Comparison of ENCODE assay signal across 8 cellular contexts in genomic region chr6:26054659-26054936, GRCh38. TPM values are rescaled to one million over a fixed set of nuclear protein-coding genes. Genes with fewer than 3 reads are reported as not detected.
DNase-seq lines count a peak whose midpoint lies in the region; ATAC-seq and TF ChIP-seq lines count a peak whose summit lies in the region.

No MANE protein-coding gene starts in this region.

- H3K27ac Mint-ChIP-seq in CD4-positive, alpha-beta T cell = peak overlapping the region; percentile 96
- peak overlapping the region; percentile 98 to 99 for H3K27ac Mint-ChIP-seq in natural killer cell

- H3K36me3 Mint-ChIP-seq in CD4-positive, alpha-beta T cell (ENCODE audit: low read depth) = peaks cover 23% of the 10 kb centered on the region
- H3K36me3 Mint-ChIP-seq in natural killer cell = no peaks in the 10 kb centered on the region

- TF ChIP-seq CTCF in CD4-positive, alpha-beta T cell (IDR thresholded peaks at IDR 0.05) = no peak
- no peak for TF ChIP-seq CTCF in LNCaP clone FGC (IDR thresholded peaks at IDR 0.05; ENCODE audit: control insufficient read depth, extremely low read depth, insufficient read depth)
- TF ChIP-seq CTCF in colonic mucosa (IDR thresholded peaks at IDR 0.05) = no peak
- no peak for TF ChIP-seq CTCF in natural killer cell (IDR thresholded peaks at IDR 0.05)

- POLR2A ChIA-PET in CD4-positive, alpha-beta T cell (lab: Charles Lee) = interaction anchor here (0.7 to 6.4 kb wide), 14 partner anchors 9 to 1838 kb away, joined by 3 to 380 read pairs (median 9); partner anchors contain the start of gene HFE

- intact Hi-C loops in CD4-positive, alpha-beta T cell (cut with DNase I, micrococcal nuclease) = loop anchor here in 1 of 2 experiments (10.0 kb wide), 1 partner anchor 540 kb away; the partner anchor contains the start of gene ABT1
- intact Hi-C loops in colonic mucosa (cut with DNase I) = no loop called here
- intact Hi-C loops in natural killer cell (cut with micrococcal nuclease) = loop anchor here (2.0 kb wide), 2 partner anchors 68 to 104 kb away; a partner anchor contains a TSS

- no peaks in the 10 kb centered on the region for H3K9me3 ChIP-seq in CD4-positive, alpha-beta T cell (ENCODE audit: control insufficient read depth, low read length)
- no peaks in the 10 kb centered on the region for H3K9me3 ChIP-seq in colonic mucosa

- CTCF ChIA-PET in CD4-positive, alpha-beta T cell (lab: Charles Lee) = interaction anchor here (2.2 kb wide), 1 partner anchor 28 kb away, joined by 11 read pairs; a partner anchor contains a TSS

- H3K27me3 Mint-ChIP-seq in CD4-positive, alpha-beta T cell = no peaks in the 10 kb centered on the region
- H3K27me3 Mint-ChIP-seq in natural killer cell (ENCODE audit: low read depth in 2 of 2) = no peaks in the 10 kb centered on the region

- DNase-seq in CD4-positive, alpha-beta T cell = no peak
- DNase-seq in LNCaP clone FGC (ENCODE audit: low read depth) (no peak), colonic mucosa (no peak), natural killer cell (no peak), ACHN (no peak), OCI-M1 (lab: John Stamatoyannopoulos, UW) (no peak)

- no peaks in the 10 kb centered on the region for H3K9me3 Mint-ChIP-seq in CD4-positive, alpha-beta T cell
- no peaks in the 10 kb centered on the region for H3K9me3 Mint-ChIP-seq in natural killer cell

- no peak for ATAC-seq in CD4-positive, alpha-beta T cell (ENCODE audit: poor library complexity)
- ATAC-seq in natural killer cell (no peak), HG03280 (IDR thresholded peaks at IDR 0.05; ENCODE audit: unreplicated experiment) (no peak), GM19023 (IDR thresholded peaks at IDR 0.05; ENCODE audit: unreplicated experiment) (no peak)

- H3K27me3 ChIP-seq in CD4-positive, alpha-beta T cell (ENCODE audit: control insufficient read depth, insufficient read depth, low read length) = no peaks in the 10 kb centered on the region
- H3K27me3 ChIP-seq in colonic mucosa = no peaks in the 10 kb centered on the region

- peak overlapping the region; percentile 97 for H3K4me3 Mint-ChIP-seq in CD4-positive, alpha-beta T cell
- peak overlapping the region; percentile 96 for H3K4me3 Mint-ChIP-seq in natural killer cell

- peak overlapping the region; percentile 81 for H3K27ac ChIP-seq in CD4-positive, alpha-beta T cell (ENCODE audit: low read depth, low read length)
- peak overlapping the region; percentile 99 for H3K27ac ChIP-seq in colonic mucosa

- H3K4me1 Mint-ChIP-seq in CD4-positive, alpha-beta T cell (ENCODE audit: low read depth) = peaks cover 28% of the 10 kb centered on the region
- H3K4me1 Mint-ChIP-seq in natural killer cell = peaks cover 29 to 35% of the 10 kb centered on the region in 2 donors

- H3K9ac ChIP-seq in colonic mucosa (ENCODE audit: low read depth in 2 of 2, low read length in 2 of 2) = peak overlapping the region; percentile 61 to 94

- in situ Hi-C loops in ACHN (cut with HindIII; ENCODE audit: low pct_ligation_motif_present, low pct_unique_long_range_greater_than_20kb, low sequenced_read_pairs) = no loop called here

- H3K4me1 ChIP-seq in colonic mucosa = peaks cover 5% of the 10 kb centered on the region

- H3K4me3 ChIP-seq in LNCaP clone FGC (ENCODE audit: low read depth, low read length) (peak overlapping the region; percentile 65), colonic mucosa (peak overlapping the region; percentile 63)

- no peaks in the 10 kb centered on the region for H3K36me3 ChIP-seq in colonic mucosa

RNA-seq across cellular contexts. Expression of gene HFE, which starts 32.6 kb away (rescaled TPM):
- under 1 TPM; 0.08 to 0.28 TPM for total RNA-seq in CD4-positive, alpha-beta T cell
- total RNA-seq in colonic mucosa (10 to 100 TPM; 11.1 to 11.8 TPM), natural killer cell (1 to 10 TPM; 1.5 to 2.3 (median 1.8) TPM)
